10 cellular contexts compared by ENCODE assay signal in the genomic region with DNA sequence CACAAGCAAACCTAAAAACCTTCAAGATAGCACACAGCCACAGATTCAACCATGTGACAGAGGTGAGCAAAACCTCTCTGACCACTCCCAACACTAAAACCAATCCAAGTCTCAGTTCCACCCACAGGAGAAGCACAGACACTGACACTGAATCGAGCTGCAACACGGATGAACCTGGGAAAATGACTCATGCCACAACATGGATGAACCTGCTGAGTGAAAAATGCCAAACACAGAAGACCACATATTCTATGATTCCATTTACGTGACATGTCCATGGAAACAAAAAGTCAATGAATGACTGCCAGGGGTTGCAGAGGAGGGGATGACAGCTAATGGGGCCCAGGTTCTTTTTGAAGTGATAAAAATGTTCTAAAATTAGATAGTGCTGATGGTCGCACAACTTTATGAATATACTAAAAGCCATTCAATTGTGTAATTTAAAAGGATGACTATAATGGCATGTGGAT. TPM values are rescaled to one million over a fixed set of nuclear protein-coding genes. Genes with fewer than 3 reads are reported as not detected.
DNase-seq lines count a peak whose midpoint lies in the region; ATAC-seq lines count a peak whose summit lies in the region.
"Had no signal": no experiment of that assay in that cellular context is flagged by ENCODE, and none has a peak within 500 bp of the region (broad histone marks: within the 10 kb centered on the region; RNA-seq: fewer than 3 reads in every experiment).

No MANE protein-coding gene starts in this region.

- H3K27me3 Mint-ChIP-seq in natural killer cell treated with Interleukin-12 subunit alpha and Interleukin-12 subunit beta and Interleukin-15 and Interleukin-18, amount 100 ng/mL, for 72 hours, result peaks cover 0 to 41% of the 10 kb centered on the region in 2 donors

- peaks cover 0 to 33% of the 10 kb centered on the region in 2 donors for H3K4me1 Mint-ChIP-seq in natural killer cell treated with Interleukin-12 subunit alpha and Interleukin-12 subunit beta and Interleukin-15 and Interleukin-18, amount 100 ng/mL, for 72 hours (ENCODE audit: low read depth in 2 of 2)

- peak; percentile 75 to 82 for ATAC-seq in activated CD4-positive, CD25-positive, alpha-beta regulatory T cell treated with anti-CD3 and anti-CD28 coated beads, Interleukin-2, amount 50 U/mL, for 24 hours
- peak; percentile 92 for ATAC-seq in GM21423 (IDR thresholded peaks at IDR 0.05; ENCODE audit: unreplicated experiment)
- peak; percentile 53 for ATAC-seq in HG03558 (IDR thresholded peaks at IDR 0.05; ENCODE audit: extremely low read depth, unreplicated experiment)
- ATAC-seq in natural killer cell treated with Interleukin-12 subunit alpha and Interleukin-12 subunit beta and Interleukin-15 and Interleukin-18, amount 100 ng/mL, for 72 hours, result peak; percentile 49 to 71
- no peak for ATAC-seq in HG03045 (IDR thresholded peaks at IDR 0.05; ENCODE audit: unreplicated experiment)
- ATAC-seq: HepG2 had no signal

- H3K27ac Mint-ChIP-seq in natural killer cell treated with Interleukin-12 subunit alpha and Interleukin-12 subunit beta and Interleukin-15 and Interleukin-18, amount 100 ng/mL, for 72 hours, result no peak overlapping the region

- DNase-seq in activated CD4-positive, CD25-positive, alpha-beta regulatory T cell (lab: John Stamatoyannopoulos, UW), result no peak
- DNase-seq in natural killer cell treated with Interleukin-12 subunit alpha and Interleukin-12 subunit beta and Interleukin-15 and Interleukin-18, amount 100 ng/mL, for 72 hours (ENCODE audit: low spot score), result no peak
- DNase-seq in OCI-M2 (lab: John Stamatoyannopoulos, UW; ENCODE audit: unreplicated experiment) (no peak), NCI-H446 treated with DMSO at 0.1 percent for 48 hours (lab: John Stamatoyannopoulos, UW) (no peak)
- DNase-seq: activated CD4-positive, alpha-beta T cell treated with anti-CD3 and anti-CD28 coated beads, Interleukin-2, amount 50 U/mL, for 4 hours had no signal

- no peaks in the 10 kb centered on the region for H3K36me3 Mint-ChIP-seq in natural killer cell treated with Interleukin-12 subunit alpha and Interleukin-12 subunit beta and Interleukin-15 and Interleukin-18, amount 100 ng/mL, for 72 hours

- no peaks in the 10 kb centered on the region for H3K9me3 Mint-ChIP-seq in natural killer cell treated with Interleukin-12 subunit alpha and Interleukin-12 subunit beta and Interleukin-15 and Interleukin-18, amount 100 ng/mL, for 72 hours

- H3K4me3 Mint-ChIP-seq in natural killer cell treated with Interleukin-12 subunit alpha and Interleukin-12 subunit beta and Interleukin-15 and Interleukin-18, amount 100 ng/mL, for 72 hours, result no peak overlapping the region

RNA-seq across cellular contexts. Expression of a gene that starts 22.0 kb away (rescaled TPM):
- 1 to 10 TPM in 1 of 2 donors, under 1 TPM in 1; 0.64 to 5.4 TPM for total RNA-seq in natural killer cell treated with Interleukin-12 subunit alpha and Interleukin-12 subunit beta and Interleukin-15 and Interleukin-18, amount 100 ng/mL, for 72 hours
